In genomic region chr7:1536768-1537630, GRCh38 we compare ENCODE assay signal across 1 cellular context.
TF ChIP-seq lines count a peak whose summit lies in the region.

No MANE protein-coding gene starts in this region.

TF ChIP-seq in H1, 55 proteins besides CTCF, POLR2A, EP300 and RAD21:
- TF ChIP-seq SUZ12 (IDR thresholded peaks at IDR 0.05; ENCODE audit: low read length) (no peak), NRF1 (IDR thresholded peaks at IDR 0.05; ENCODE audit: low read depth, low read length) (no peak), JUN (IDR thresholded peaks at IDR 0.05; ENCODE audit: low read depth, low read length) (peak; percentile 78), SP4 (IDR thresholded peaks at IDR 0.05; ENCODE audit: low read length) (no peak), RNF2 (IDR thresholded peaks at IDR 0.05; ENCODE audit: borderline replicate concordance, low read depth, low read length, missing control alignments, poor library complexity, severe bottlenecking) (no peak), YY1 (IDR thresholded peaks at IDR 0.05; ENCODE audit: low read depth, low read length) (no peak), BRCA1 (IDR thresholded peaks at IDR 0.05; ENCODE audit: low read depth, low read length) (no peak), JUND (IDR thresholded peaks at IDR 0.05; ENCODE audit: low read length) (peak; percentile 98), SP1 (IDR thresholded peaks at IDR 0.05; ENCODE audit: low read depth, low read length) (no peak), CBX5 (IDR thresholded peaks at IDR 0.05; ENCODE audit: low read depth, low read length) (no peak), SRF (IDR thresholded peaks at IDR 0.05; ENCODE audit: low read depth, low read length) (no peak), ATF3 (IDR thresholded peaks at IDR 0.05; ENCODE audit: insufficient read depth, low read depth, low read length) (peak; percentile 43; the same call in 1 of the 2 replicates), ZNF274 (IDR thresholded peaks at IDR 0.05; ENCODE audit: borderline replicate concordance, extremely low read depth, low read length) (no peak), GABPA (IDR thresholded peaks at IDR 0.05; ENCODE audit: borderline replicate concordance, insufficient read depth, low read length) (peak; percentile 27; the same call in 1 of the 2 replicates), EZH2 (IDR thresholded peaks at IDR 0.05; ENCODE audit: low read depth, low read length, severe bottlenecking) (no peak), TAF1 (IDR thresholded peaks at IDR 0.05; ENCODE audit: low read depth, low read length) (no peak), RBBP5 (IDR thresholded peaks at IDR 0.05; ENCODE audit: borderline replicate concordance, low read depth, low read length) (no peak), CHD2 (IDR thresholded peaks at IDR 0.05; ENCODE audit: low read length) (no peak), CHD1 (IDR thresholded peaks at IDR 0.05; ENCODE audit: low read depth, low read length) (no peak), BACH1 (IDR thresholded peaks at IDR 0.05; ENCODE audit: low read length) (peak; percentile 44; the same call in 1 of the 2 replicates), RFX5 (IDR thresholded peaks at IDR 0.05; ENCODE audit: borderline replicate concordance, low read depth, low read length) (no peak), SAP30 (IDR thresholded peaks at IDR 0.05; ENCODE audit: insufficient read depth, insufficient replicate concordance, low read length) (no peak), CREB1 (IDR thresholded peaks at IDR 0.05) (peak; percentile 57; the same call in 1 of the 2 replicates), SIN3A (conservative IDR thresholded peaks at IDR 0.05 in 1 of 2, IDR thresholded peaks at IDR 0.05 in 1 of 2; ENCODE audit: low read depth in 1 of 2, low read length in 2 of 2) (peak in 1 of 2 experiments; percentile 53; a peak in 1 of 4 replicates), HDAC2 (IDR thresholded peaks at IDR 0.05; ENCODE audit: borderline replicate concordance in 1 of 2, low read depth in 2 of 2, low read length in 2 of 2) (no peak), TEAD4 (IDR thresholded peaks at IDR 0.05; ENCODE audit: low read depth, low read length) (peak; percentile 83), USF2 (IDR thresholded peaks at IDR 0.05; ENCODE audit: low read length) (no peak), EGR1 (IDR thresholded peaks at IDR 0.05; ENCODE audit: borderline replicate concordance, low read depth, low read length) (no peak), POU5F1 (IDR thresholded peaks at IDR 0.05; ENCODE audit: low read depth, low read length) (no peak), SIRT6 (IDR thresholded peaks at IDR 0.05; ENCODE audit: low read length) (no peak), RXRA (IDR thresholded peaks at IDR 0.05; ENCODE audit: insufficient read depth, low read depth, low read length) (no peak), CEBPB (IDR thresholded peaks at IDR 0.05; ENCODE audit: low read depth, low read length) (no peak), KDM4A (IDR thresholded peaks at IDR 0.05; ENCODE audit: low read depth, low read length, severe bottlenecking) (no peak), CHD7 (IDR thresholded peaks at IDR 0.05; ENCODE audit: insufficient replicate concordance, low read length) (no peak), SP2 (IDR thresholded peaks at IDR 0.05; ENCODE audit: low read length) (no peak), CTBP2 (IDR thresholded peaks at IDR 0.05; ENCODE audit: borderline replicate concordance, insufficient read depth, insufficient read length, low read length) (no peak), TBP (IDR thresholded peaks at IDR 0.05; ENCODE audit: low read depth, low read length) (no peak), HDAC6 (IDR thresholded peaks at IDR 0.05; ENCODE audit: low read depth, low read length) (no peak), NANOG (IDR thresholded peaks at IDR 0.05; ENCODE audit: insufficient read depth, low read depth, low read length, poor library complexity, severe bottlenecking) (no peak), TAF7 (optimal IDR thresholded peaks at IDR 0.05; ENCODE audit: borderline replicate concordance, low read depth, low read length) (no peak), KDM1A (IDR thresholded peaks at IDR 0.05; ENCODE audit: borderline replicate concordance, low read length) (no peak), PHF8 (conservative IDR thresholded peaks at IDR 0.05; ENCODE audit: low read depth, low read length) (no peak), TCF12 (IDR thresholded peaks at IDR 0.05; ENCODE audit: low read depth, low read length) (no peak), CBX8 (IDR thresholded peaks at IDR 0.05; ENCODE audit: borderline replicate concordance, low read depth, low read length) (no peak), ASH2L (IDR thresholded peaks at IDR 0.05; ENCODE audit: low read length) (no peak), POLR2AphosphoS5 (IDR thresholded peaks at IDR 0.05; ENCODE audit: low read depth, low read length) (no peak), KDM5A (IDR thresholded peaks at IDR 0.05; ENCODE audit: low read length) (no peak), GTF2F1 (IDR thresholded peaks at IDR 0.05; ENCODE audit: borderline replicate concordance, low read depth, low read length) (no peak), ATF2 (IDR thresholded peaks at IDR 0.05; ENCODE audit: low read length) (no peak), FOSL1 (IDR thresholded peaks at IDR 0.05; ENCODE audit: insufficient read depth, low read depth, low read length) (0 out of 2 replicates have a peak, but pooled peaks have one; percentile 61), BCL11A (IDR thresholded peaks at IDR 0.05; ENCODE audit: low read depth in 2 of 2, low read length in 2 of 2) (no peak), MAFK (IDR thresholded peaks at IDR 0.05; ENCODE audit: low read depth, low read length) (no peak), SIX5 (IDR thresholded peaks at IDR 0.05; ENCODE audit: low read depth, low read length) (no peak)
- TF ChIP-seq, protein P1, sequence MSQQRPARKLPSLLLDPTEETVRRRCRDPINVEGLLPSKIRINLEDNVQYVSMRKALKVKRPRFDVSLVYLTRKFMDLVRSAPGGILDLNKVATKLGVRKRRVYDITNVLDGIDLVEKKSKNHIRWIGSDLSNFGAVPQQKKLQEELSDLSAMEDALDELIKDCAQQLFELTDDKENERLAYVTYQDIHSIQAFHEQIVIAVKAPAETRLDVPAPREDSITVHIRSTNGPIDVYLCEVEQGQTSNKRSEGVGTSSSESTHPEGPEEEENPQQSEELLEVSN (IDR thresholded peaks at IDR 0.05): no peak
- TF ChIP-seq, protein P2, sequence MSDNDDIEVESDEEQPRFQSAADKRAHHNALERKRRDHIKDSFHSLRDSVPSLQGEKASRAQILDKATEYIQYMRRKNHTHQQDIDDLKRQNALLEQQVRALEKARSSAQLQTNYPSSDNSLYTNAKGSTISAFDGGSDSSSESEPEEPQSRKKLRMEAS (IDR thresholded peaks at IDR 0.05): no peak
